9 cellular contexts compared by ENCODE assay signal in genomic region chr22:20299736-20300136, GRCh38. TPM values are rescaled to one million over a fixed set of nuclear protein-coding genes. Genes with fewer than 3 reads are reported as not detected.
DNase-seq lines count a peak whose midpoint lies in the region; ATAC-seq and TF ChIP-seq lines count a peak whose summit lies in the region.
"Had no signal": no experiment of that assay in that cellular context is flagged by ENCODE, and none has a peak within 500 bp of the region (broad histone marks: within the 10 kb centered on the region; RNA-seq: fewer than 3 reads in every experiment).

No MANE protein-coding gene starts in this region.

- H3K27me3 ChIP-seq in Peyer's patch (no peaks in the 10 kb centered on the region), neuron (ENCODE audit: insufficient read depth, low read length) (peaks cover 61% of the 10 kb centered on the region)

- H3K27ac ChIP-seq in Peyer's patch = no peak overlapping the region
- H3K27ac ChIP-seq: epithelial cell of prostate had no signal

- intact Hi-C loops in Right ventricle myocardium inferior (cut with DNase I) (no loop called here), cardiac septum (cut with DNase I) (no loop called here)

- TF ChIP-seq CTCF in Peyer's patch (IDR thresholded peaks at IDR 0.05) (peak in 1 of 6 experiments; percentile 14), epithelial cell of esophagus (IDR thresholded peaks at IDR 0.05; ENCODE audit: insufficient read depth, low read depth, low read length, missing control alignments) (no peak), GM13976 (IDR thresholded peaks at IDR 0.05; ENCODE audit: borderline replicate concordance, control extremely low read depth, extremely low read depth, insufficient read depth, missing control alignments) (no peak)

- H3K9me3 ChIP-seq in Peyer's patch = no peaks in the 10 kb centered on the region
- H3K9me3 ChIP-seq in neuron (ENCODE audit: low read length) = no peaks in the 10 kb centered on the region

- in situ Hi-C loops in GM13976 (cut with MboI; ENCODE audit: low sequenced_read_pairs, unreplicated experiment) = loop anchor here (10.0 kb wide), 1 partner anchor 145 kb away; the partner anchor contains the start of gene CCDC188

- H2AFZ ChIP-seq in neuron (ENCODE audit: low read depth, low read length) = no peak overlapping the region

- no peak for DNase-seq in Right ventricle myocardium inferior (ENCODE audit: missing footprints)
- no peak for DNase-seq in cardiac septum (ENCODE audit: low spot score)
- no peak for DNase-seq in Peyer's patch
- peak; percentile 46 for DNase-seq in epithelial cell of esophagus (ENCODE audit: low read depth)
- no peak for DNase-seq in GM13976 (ENCODE audit: low spot score)
- no peak for DNase-seq in iPS-NIHi7 (ENCODE audit: extremely low spot score)
- DNase-seq in activated CD4-positive, CD25-positive, alpha-beta regulatory T cell treated with anti-CD3 and anti-CD28 coated beads, Interleukin-2, amount 50 U/mL, for 72 hours = no peak

- H3K36me3 ChIP-seq in Peyer's patch = no peaks in the 10 kb centered on the region
- H3K36me3 ChIP-seq in neuron (ENCODE audit: insufficient read depth, low read length) = no peaks in the 10 kb centered on the region

- peaks cover 0 to 21% (median 2%) of the 10 kb centered on the region in 4 donors for H3K4me1 ChIP-seq in Peyer's patch
- H3K4me1 ChIP-seq in neuron (ENCODE audit: insufficient read depth, low read length) = peaks cover 7% of the 10 kb centered on the region

- TF ChIP-seq POLR2A in Peyer's patch (IDR thresholded peaks at IDR 0.05) = no peak

- H3K4me3 ChIP-seq in Peyer's patch = peak overlapping the region; percentile 40 to 72 (median 58)
- no peak overlapping the region for H3K4me3 ChIP-seq in epithelial cell of esophagus (ENCODE audit: low read length)
- H3K4me3 ChIP-seq in neuron (ENCODE audit: low read length) = peak overlapping the region; percentile 40

- ATAC-seq in Right ventricle myocardium inferior = peak; percentile 6

RNA-seq across cellular contexts. Expression of gene DGCR6L, which starts 20.1 kb away (rescaled TPM):
- total RNA-seq in Right ventricle myocardium inferior (44.2 TPM), cardiac septum (45.5 TPM), Peyer's patch (10 to 100 TPM; 21.3 to 38.9 (median 31.9) TPM)

RNA-seq across cellular contexts. Expression of gene RTN4R, which starts 31.6 kb away (rescaled TPM):
- total RNA-seq in Right ventricle myocardium inferior = 1.2 TPM
- total RNA-seq in cardiac septum = 1.0 TPM
- total RNA-seq in Peyer's patch = 1 to 10 TPM; 5.2 to 9.1 (median 5.7) TPM
